In genomic region chr5:126093041-126093440, GRCh38 we compare ENCODE assay signal across 9 cellular contexts.
"Had no signal": no experiment of that assay in that cellular context is flagged by ENCODE, and none has a peak within 500 bp of the region (broad histone marks: within the 10 kb centered on the region; RNA-seq: fewer than 3 reads in every experiment).

No MANE protein-coding gene starts in this region.

- H3K4me3 ChIP-seq: GM23248, HAP-1, K562 had no signal

- ATAC-seq: HCT116, K562 had no signal

- H3K27ac ChIP-seq: GM23248 had no signal

- H3K4me1 ChIP-seq: HAP-1 had no signal

- FAIRE-seq: HTR-8/SVneo, K562 had no signal

- DNase-seq: GM23248, GOT3, H7, HFFc6, IMR-90 had no signal

- H3K36me3 ChIP-seq: HAP-1 had no signal
